In genomic region chr17:56809820-56810179, GRCh38 we compare ENCODE assay signal across 19 cellular contexts. TPM values are rescaled to one million over a fixed set of nuclear protein-coding genes. Genes with fewer than 3 reads are reported as not detected.
DNase-seq lines count a peak whose midpoint lies in the region; ATAC-seq, FAIRE-seq and TF ChIP-seq lines count a peak whose summit lies in the region.
"Had no signal": no experiment of that assay in that cellular context is flagged by ENCODE, and none has a peak within 500 bp of the region (broad histone marks: within the 10 kb centered on the region; RNA-seq: fewer than 3 reads in every experiment).

No MANE protein-coding gene starts in this region.

- no peak overlapping the region for H3K9ac ChIP-seq in GM12878 (ENCODE audit: control insufficient read depth, insufficient read depth, low read length)

- no peak for TF ChIP-seq EP300 in GM12878 (IDR thresholded peaks at IDR 0.05; ENCODE audit: borderline replicate concordance in 1 of 2, control insufficient read depth in 1 of 2, low read depth in 2 of 2, low read length in 2 of 2)

- RAD21 ChIA-PET in GM12878 (lab: Charles Lee; ENCODE audit: unreplicated experiment), result no interaction called here

- no peaks in the 10 kb centered on the region for H3K79me2 ChIP-seq in GM12878 (ENCODE audit: control insufficient read depth, insufficient read depth, low read length)

- H2AFZ ChIP-seq in GM12878 (ENCODE audit: control insufficient read depth, low read depth, low read length), result no peak overlapping the region

- H3K4me3 ChIP-seq in GM12878, result no peak overlapping the region
- H3K4me3 ChIP-seq: A549 had no signal

- intact Hi-C loops in GM12878 (cut with micrococcal nuclease; ENCODE audit: unreplicated experiment), result no loop called here

- no peak overlapping the region for H3K4me2 ChIP-seq in GM12878 (ENCODE audit: control insufficient read depth, insufficient read depth)
- H3K4me2 ChIP-seq: A549 had no signal

- BruUV-seq in GM12878 (replicated peaks; lab: Mats Ljungman, UMichigan), result no TSS peak

- H3K4me1 ChIP-seq in GM12878 (ENCODE audit: control insufficient read depth, insufficient read depth, low read length), result no peaks in the 10 kb centered on the region
- H3K4me1 ChIP-seq: A549, BE2C had no signal

- H3K27me3 ChIP-seq in GM12878 (replicated peaks in 1 of 2; ENCODE audit: control insufficient read depth in 2 of 2, insufficient read depth in 2 of 2, low read length in 1 of 2), result no peaks in the 10 kb centered on the region; a peak in 1 of 4 replicates

- 64% methylated on average over 1 of the region's 1 CpG for WGBS in GM12878 (ENCODE audit: insufficient coverage, insufficient replicate concordance, low lambda C conversion rate, missing lambda C conversion rate)

- no peaks in the 10 kb centered on the region for H3K9me3 Mint-ChIP-seq in stimulated activated naive CD8-positive, alpha-beta T cell treated with anti-CD3 and anti-CD28 coated beads, Interleukin-15, amount 100 ng/mL, for 72 hours
- no peaks in the 10 kb centered on the region for H3K9me3 Mint-ChIP-seq in stimulated activated memory B cell treated with anti-CD40 and anti-IgM and Interleukin-4, amounts not matched to agents 10 μg/mL and 1 μg/mL and 100 μg/mL, for 72 hours
- H3K9me3 Mint-ChIP-seq: CD4-positive, CD25-positive, alpha-beta regulatory T cell had no signal

- CTCF ChIA-PET in GM12878 (lab: Yijun Ruan, JAX), result no interaction called here

- no peaks in the 10 kb centered on the region for H3K4me1 Mint-ChIP-seq in stimulated activated naive CD8-positive, alpha-beta T cell treated with anti-CD3 and anti-CD28 coated beads, Interleukin-15, amount 100 ng/mL, for 72 hours
- H3K4me1 Mint-ChIP-seq in stimulated activated memory B cell treated with anti-CD40 and anti-IgM and Interleukin-4, amounts not matched to agents 10 μg/mL and 1 μg/mL and 100 μg/mL, for 72 hours, result no peaks in the 10 kb centered on the region

- peaks cover 11% of the 10 kb centered on the region for H3K36me3 Mint-ChIP-seq in stimulated activated memory B cell treated with anti-CD40 and anti-IgM and Interleukin-4, amounts not matched to agents 10 μg/mL and 1 μg/mL and 100 μg/mL, for 72 hours

- H4K20me1 ChIP-seq in GM12878 (ENCODE audit: control insufficient read depth, insufficient read depth), result no peaks in the 10 kb centered on the region

- no peak overlapping the region for H3K4me3 Mint-ChIP-seq in stimulated activated naive CD8-positive, alpha-beta T cell treated with anti-CD3 and anti-CD28 coated beads, Interleukin-15, amount 100 ng/mL, for 72 hours
- H3K4me3 Mint-ChIP-seq in stimulated activated memory B cell treated with anti-CD40 and anti-IgM and Interleukin-4, amounts not matched to agents 10 μg/mL and 1 μg/mL and 100 μg/mL, for 72 hours, result no peak overlapping the region
- H3K4me3 Mint-ChIP-seq: CD4-positive, CD25-positive, alpha-beta regulatory T cell had no signal

- ATAC-seq in stimulated activated naive CD8-positive, alpha-beta T cell treated with anti-CD3 and anti-CD28 coated beads, Interleukin-15, amount 100 ng/mL, for 72 hours, result peak; percentile 23
- no peak for ATAC-seq in stimulated activated naive CD8-positive, alpha-beta T cell treated with anti-CD3 and anti-CD28 coated beads, Interleukin-15, Interleukin-2, amounts not matched to agents 100 U/mL and 50 U/mL, for 24 hours
- ATAC-seq in GM12878 (no peak), GM18909 (IDR thresholded peaks at IDR 0.05; ENCODE audit: poor library complexity, unreplicated experiment) (no peak), GM21576 (IDR thresholded peaks at IDR 0.05; ENCODE audit: unreplicated experiment) (no peak)
- ATAC-seq in stimulated activated memory B cell treated with anti-CD40 and anti-IgM and Interleukin-4, amounts not matched to agents 10 μg/mL and 1 μg/mL and 100 μg/mL, for 72 hours, result peak; percentile 34
- ATAC-seq: A549 had no signal

- H3K36me3 ChIP-seq in GM12878 (ENCODE audit: control insufficient read depth in 2 of 2, insufficient read depth in 2 of 2, low read length in 1 of 2), result no peaks in the 10 kb centered on the region
- H3K36me3 ChIP-seq: BE2C had no signal

- H3K9me3 ChIP-seq in GM12878 (replicated peaks; ENCODE audit: control insufficient read depth, insufficient read depth, low read length), result no peaks in the 10 kb centered on the region
- H3K9me3 ChIP-seq: A549, BE2C had no signal

- no peak for TF ChIP-seq CTCF in GM12878 (IDR thresholded peaks at IDR 0.05 in 2 of 3, conservative IDR thresholded peaks at IDR 0.05 in 1 of 3; ENCODE audit: control insufficient read depth in 2 of 3, extremely low read depth in 1 of 3, insufficient read depth in 1 of 3, low read depth in 3 of 3, low read length in 3 of 3)

- FAIRE-seq in GM12878 (lab: Jason Lieb, UNC), result no peak
- FAIRE-seq: A549, GM18507, H1, RCC 7860 had no signal

- no peak for TF ChIP-seq RAD21 in GM12878 (IDR thresholded peaks at IDR 0.05; ENCODE audit: insufficient read depth, low read depth, low read length)

- POLR2A ChIA-PET in GM12878 (lab: Charles Lee), result no interaction called here

- SMC1A ChIA-PET in GM12878 (lab: Charles Lee; ENCODE audit: uncharacterized antibody, unreplicated experiment), result no interaction called here

- H3K27ac Mint-ChIP-seq in stimulated activated naive CD8-positive, alpha-beta T cell treated with anti-CD3 and anti-CD28 coated beads, Interleukin-15, amount 100 ng/mL, for 72 hours, result no peak overlapping the region
- H3K27ac Mint-ChIP-seq in stimulated activated memory B cell treated with anti-CD40 and anti-IgM and Interleukin-4, amounts not matched to agents 10 μg/mL and 1 μg/mL and 100 μg/mL, for 72 hours, result no peak overlapping the region
- H3K27ac Mint-ChIP-seq: CD4-positive, CD25-positive, alpha-beta regulatory T cell had no signal

- no peak overlapping the region for H3K27ac ChIP-seq in GM12878 (ENCODE audit: control insufficient read depth, insufficient read depth)
- H3K27ac ChIP-seq: A549 had no signal

- in situ Hi-C loops in GM12878 (cut with MboI), result no loop called here

- H3K27me3 Mint-ChIP-seq in stimulated activated naive CD8-positive, alpha-beta T cell treated with anti-CD3 and anti-CD28 coated beads, Interleukin-15, amount 100 ng/mL, for 72 hours, result peaks cover 10% of the 10 kb centered on the region
- H3K27me3 Mint-ChIP-seq in stimulated activated memory B cell treated with anti-CD40 and anti-IgM and Interleukin-4, amounts not matched to agents 10 μg/mL and 1 μg/mL and 100 μg/mL, for 72 hours, result no peaks in the 10 kb centered on the region
- H3K27me3 Mint-ChIP-seq: CD4-positive, CD25-positive, alpha-beta regulatory T cell had no signal

- no peak for DNase-seq in stimulated activated naive CD8-positive, alpha-beta T cell treated with anti-CD3 and anti-CD28 coated beads, Interleukin-15, amount 100 ng/mL, for 72 hours
- no peak for DNase-seq in stimulated activated naive CD8-positive, alpha-beta T cell treated with anti-CD3 and anti-CD28 coated beads, Interleukin-15, Interleukin-2, amounts not matched to agents 100 U/mL and 50 U/mL, for 24 hours
- DNase-seq in GM12878 (ENCODE audit: low read depth, low spot score) (no peak), DMS114 treated with DMSO at 0.1 percent for 48 hours (lab: John Stamatoyannopoulos, UW; ENCODE audit: unreplicated experiment) (no peak)
- DNase-seq: BE2C; CD4-positive, CD25-positive, alpha-beta regulatory T cell; COR-L47; DMS153; Kasumi-1; NCI-H2081; OCI-M1; SHP77 had no signal

- no peak for TF ChIP-seq POLR2A in GM12878 (IDR thresholded peaks at IDR 0.05; ENCODE audit: low read depth, low read length)

TF ChIP-seq in GM12878, 131 proteins besides CTCF, POLR2A, EP300 and RAD21 (continues in another document):
- no peak for TF ChIP-seq RAD51 (IDR thresholded peaks at IDR 0.05)

RNA-seq across cellular contexts. Expression of gene C17orf67, which starts 23.9 kb away (rescaled TPM):
- total RNA-seq in GM12878 (2013; cell fraction: nucleolus; rRNA removed), result 1.7 and 2.0 TPM in 2 replicates
- total RNA-seq in GM12878 (2014; rRNA removed) (1.0 and 1.8 TPM in 2 replicates), GM12878 (2014; rRNA removed; fragmentation: Illumina TruSeq; extraction: Trizol) (0.94 and 0.97 TPM in 2 replicates), GM12878 (2021) (2.6 and 3.3 TPM in 2 replicates)
- polyA plus RNA-seq in GM12878 (2011; ENCODE audit: low read depth), result 0.24 TPM
- polyA plus RNA-seq in GM12878 (2011; rRNA removed) (0.42 and 0.61 TPM in 2 replicates), GM12878 (2014; fragmentation: Illumina TruSeq; extraction: Trizol) (0.34 and 0.86 TPM in 2 replicates), GM12878 (2014; fragmentation: Nextera tagmentation; extraction: Ambion mirVana) (under 1 TPM; 0.24 to 0.79 TPM), GM12878 (2014; rRNA removed) (1.4 and 1.9 TPM in 2 replicates), GM12878 (2016; fragmentation: Nextera tagmentation; extraction: Ambion mirVana) (1 to 10 TPM in 1 of 2 experiments, under 1 TPM in 1; 0.84 to 2.1 TPM)
- polyA plus RNA-seq in GM12878 (2011; cell fraction: cytosol; rRNA removed), result 0.43 and 0.82 TPM in 2 replicates
- 1.2 and 1.4 TPM in 2 replicates for polyA plus RNA-seq in GM12878 (2011; cell fraction: nucleus; rRNA removed)
- polyA plus RNA-seq in GM12878 (2012), result 1.0 and 1.1 TPM in 2 replicates
- polyA minus RNA-seq in GM12878 (2011; rRNA and poly(A)+ RNA removed), result 0.66 and 0.67 TPM in 2 replicates
- not detected in 2 replicates for polyA minus RNA-seq in GM12878 (2011; cell fraction: cytosol; rRNA and poly(A)+ RNA removed)
- 0.36 and 0.67 TPM in 2 replicates for polyA minus RNA-seq in GM12878 (2011; cell fraction: nucleus; rRNA and poly(A)+ RNA removed)

RNA-seq across cellular contexts. Expression of gene DGKE, which starts 24.2 kb away (rescaled TPM):
- total RNA-seq in GM12878 (2013; cell fraction: nucleolus; rRNA removed), result 66.0 and 74.0 TPM in 2 replicates
- total RNA-seq in GM12878 (2014; rRNA removed), result 10.6 and 14.5 TPM in 2 replicates
- 12.7 and 14.9 TPM in 2 replicates for total RNA-seq in GM12878 (2014; rRNA removed; fragmentation: Illumina TruSeq; extraction: Trizol)
- total RNA-seq in GM12878 (2021), result 14.9 and 18.0 TPM in 2 replicates
- polyA plus RNA-seq in GM12878 (2011; ENCODE audit: low read depth), result 3.3 TPM
- 11.7 and 18.4 TPM in 2 replicates for polyA plus RNA-seq in GM12878 (2011; rRNA removed)
- polyA plus RNA-seq in GM12878 (2011; cell fraction: cytosol; rRNA removed), result 4.0 and 6.8 TPM in 2 replicates
- 29.0 and 40.0 TPM in 2 replicates for polyA plus RNA-seq in GM12878 (2011; cell fraction: nucleus; rRNA removed)
- polyA plus RNA-seq in GM12878 (2012), result 5.3 and 6.1 TPM in 2 replicates
- polyA plus RNA-seq in GM12878 (2014; fragmentation: Illumina TruSeq; extraction: Trizol), result 15.5 and 15.9 TPM in 2 replicates
- polyA plus RNA-seq in GM12878 (2014; fragmentation: Nextera tagmentation; extraction: Ambion mirVana), result 1 to 10 TPM; 2.8 to 4.1 TPM
- polyA plus RNA-seq in GM12878 (2014; rRNA removed), result 7.0 and 8.5 TPM in 2 replicates
- polyA plus RNA-seq in GM12878 (2016; fragmentation: Nextera tagmentation; extraction: Ambion mirVana), result 10 to 100 TPM; 11.6 to 12.6 TPM
- polyA minus RNA-seq in GM12878 (2011; rRNA and poly(A)+ RNA removed), result 9.3 and 11.3 TPM in 2 replicates
- polyA minus RNA-seq in GM12878 (2011; cell fraction: cytosol; rRNA and poly(A)+ RNA removed), result 2.9 and 3.7 TPM in 2 replicates
- 20.1 and 27.9 TPM in 2 replicates for polyA minus RNA-seq in GM12878 (2011; cell fraction: nucleus; rRNA and poly(A)+ RNA removed)

Comparison
In these comparisons a context has a peak if more than half of its experiments do, and no peak if none do; other contexts are left out.
1. ATAC-seq: peak in stimulated activated naive CD8-positive, alpha-beta T cell treated with anti-CD3 and anti-CD28 coated beads, Interleukin-15, amount 100 ng/mL, for 72 hours (single experiment) and stimulated activated memory B cell treated with anti-CD40 and anti-IgM and Interleukin-4, amounts not matched to agents 10 μg/mL and 1 μg/mL and 100 μg/mL, for 72 hours (single experiment); none in stimulated activated naive CD8-positive, alpha-beta T cell treated with anti-CD3 and anti-CD28 coated beads, Interleukin-15, Interleukin-2, amounts not matched to agents 100 U/mL and 50 U/mL, for 24 hours (single experiment), GM12878 (single experiment), GM18909 (single experiment) and GM21576 (single experiment).